ENCODE assay signal across 37 cellular contexts in the genomic region with DNA sequence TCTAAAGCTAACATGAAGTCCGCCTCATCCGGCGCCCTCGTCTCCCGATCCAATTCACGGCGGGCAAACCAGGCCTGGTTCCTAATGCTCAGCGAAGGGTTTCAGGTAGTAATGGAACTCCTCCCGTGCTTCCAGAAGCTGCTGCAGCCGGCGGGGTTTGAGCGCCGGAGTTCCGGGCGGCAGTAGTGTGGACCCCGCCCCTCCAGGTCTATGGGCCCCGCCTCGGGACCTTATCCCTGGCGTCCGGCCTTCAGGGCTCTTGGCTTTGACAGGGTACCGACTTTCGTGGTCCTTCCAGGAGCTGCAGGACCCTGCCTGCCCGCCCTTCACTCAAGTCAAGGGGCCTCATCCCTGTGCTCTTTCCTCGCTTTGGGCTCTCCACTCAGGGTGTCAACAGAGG.
"Had no signal": no experiment of that assay in that cellular context is flagged by ENCODE, and none has a peak within 500 bp of the region (broad histone marks: within the 10 kb centered on the region; RNA-seq: fewer than 3 reads in every experiment).

No MANE protein-coding gene starts in this region.

- H3K4me3 Mint-ChIP-seq: activated naive CD4-positive, alpha-beta T cell treated with anti-CD3 and anti-CD28 coated beads for 36 hours; activated naive CD4-positive, alpha-beta T cell treated with anti-CD3 and anti-CD28 coated beads, Interleukin-2, amount 10 ng/mL, durations not matched to agents 7 days and 5 days; activated naive CD4-positive, alpha-beta T cell treated with anti-CD3 and anti-CD28 coated beads, Interleukin-2, amount 50 U/mL, for 24 hours; activated naive CD8-positive, alpha-beta T cell; activated naive CD8-positive, alpha-beta T cell treated with anti-CD3 and anti-CD28 coated beads for 36 hours; activated naive CD8-positive, alpha-beta T cell treated with anti-CD3 and anti-CD28 coated beads, Interleukin-2, amount 10 ng/mL, durations not matched to agents 7 days and 5 days; activated naive CD8-positive, alpha-beta T cell treated with anti-CD3 and anti-CD28 coated beads, Interleukin-2, amount 50 U/mL, for 24 hours; activated T-cell treated with anti-CD3 and anti-CD28 coated beads, Interleukin-2, amount 50 U/mL, for 24 hours; activated T-cell treated with anti-CD3 and anti-CD28 coated beads, Interleukin-2, amount 50 U/mL, for 4 hours; activated T-cell treated with anti-CD3 and anti-CD28 coated beads, Interleukin-2, amount 50 U/mL, for 72 hours; activated T-helper 1 cell treated with anti-CD3 and anti-CD28 coated beads, Interleukin-12 subunit alpha, Interleukin-12 subunit beta, Interleukin-2, Interleukin-4 antibody, amounts not matched to agents 30 ng/mL and 10 ng/mL and 1 ng/mL, durations not matched to agents 14 hours and 24 hours and 36 hours; activated T-helper 17 cell treated with anti-CD3 and anti-CD28 coated beads, Interleukin-2, amount 50 U/mL, for 72 hours; brain; central memory CD8-positive, alpha-beta T cell had no signal

- H3K4me1 ChIP-seq: adrenal gland, ascending aorta, body of pancreas, breast epithelium had no signal

- H3K4me3 ChIP-seq: adrenal gland, ascending aorta, body of pancreas, breast epithelium, cardiac muscle cell had no signal

- H3K27me3 ChIP-seq: adrenal gland, ascending aorta, body of pancreas, brain microvascular endothelial cell had no signal

- H3K27ac Mint-ChIP-seq: activated naive CD4-positive, alpha-beta T cell treated with anti-CD3 and anti-CD28 coated beads for 36 hours; activated naive CD4-positive, alpha-beta T cell treated with anti-CD3 and anti-CD28 coated beads, Interleukin-2, amount 10 ng/mL, durations not matched to agents 7 days and 5 days; activated naive CD4-positive, alpha-beta T cell treated with anti-CD3 and anti-CD28 coated beads, Interleukin-2, amount 50 U/mL, for 24 hours; activated naive CD4-positive, alpha-beta T cell treated with anti-CD3 and anti-CD28 coated beads, Interleukin-2, amount 50 U/mL, for 72 hours; activated naive CD8-positive, alpha-beta T cell; activated naive CD8-positive, alpha-beta T cell treated with anti-CD3 and anti-CD28 coated beads for 36 hours; activated naive CD8-positive, alpha-beta T cell treated with anti-CD3 and anti-CD28 coated beads, Interleukin-2, amount 10 ng/mL, durations not matched to agents 7 days and 5 days; activated naive CD8-positive, alpha-beta T cell treated with anti-CD3 and anti-CD28 coated beads, Interleukin-2, amount 50 U/mL, for 24 hours; activated T-cell treated with anti-CD3 and anti-CD28 coated beads, Interleukin-2, amount 50 U/mL, for 24 hours; activated T-cell treated with anti-CD3 and anti-CD28 coated beads, Interleukin-2, amount 50 U/mL, for 72 hours; activated T-helper 1 cell treated with anti-CD3 and anti-CD28 coated beads, Interleukin-12 subunit alpha, Interleukin-12 subunit beta, Interleukin-2, Interleukin-4 antibody, amounts not matched to agents 30 ng/mL and 10 ng/mL and 1 ng/mL, durations not matched to agents 14 hours and 24 hours and 36 hours; activated T-helper 17 cell treated with anti-CD3 and anti-CD28 coated beads, Interleukin-2, amount 50 U/mL, for 72 hours; activated T-helper 2 cell treated with anti-CD3 and anti-CD28 coated beads, Interferon-gamma antibody, Interleukin-2, Interleukin-4, amounts not matched to agents 10 μg/mL and 5 μg/mL and 100 μg/mL, durations not matched to agents 14 hours and 24 hours and 36 hours; brain had no signal

- DNase-seq: activated effector memory CD4-positive, alpha-beta T cell treated with anti-CD3 and anti-CD28 coated beads, Interleukin-2, amount 50 U/mL, for 16 hours; activated effector memory CD4-positive, alpha-beta T cell treated with Interleukin-2 at 50 U/mL for 16 hours; activated gamma-delta T cell; activated gamma-delta T cell treated with Interleukin-2 at 50 U/mL for 16 hours; activated naive CD4-positive, alpha-beta T cell; activated naive CD4-positive, alpha-beta T cell treated with anti-CD3 and anti-CD28 coated beads for 36 hours; activated naive CD4-positive, alpha-beta T cell treated with anti-CD3 and anti-CD28 coated beads, Interleukin-2, amount 10 ng/mL, durations not matched to agents 7 days and 5 days; activated naive CD4-positive, alpha-beta T cell treated with anti-CD3 and anti-CD28 coated beads, Interleukin-2, amount 50 U/mL, for 16 hours; activated naive CD4-positive, alpha-beta T cell treated with Interleukin-2 at 50 U/mL for 16 hours; activated naive CD8-positive, alpha-beta T cell treated with anti-CD3 and anti-CD28 coated beads for 36 hours; activated naive CD8-positive, alpha-beta T cell treated with anti-CD3 and anti-CD28 coated beads, Interleukin-2, amount 10 ng/mL, durations not matched to agents 7 days and 5 days; activated naive CD8-positive, alpha-beta T cell treated with anti-CD3 and anti-CD28 coated beads, Interleukin-2, amount 50 U/mL, for 24 hours; activated T-cell treated with anti-CD3 and anti-CD28 coated beads, Interleukin-2, amount 50 U/mL, for 24 hours; activated T-cell treated with anti-CD3 and anti-CD28 coated beads, Interleukin-2, amount 50 U/mL, for 4 hours; activated T-cell treated with anti-CD3 and anti-CD28 coated beads, Interleukin-2, amount 50 U/mL, for 48 hours; activated T-cell treated with anti-CD3 and anti-CD28 coated beads, Interleukin-2, amount 50 U/mL, for 72 hours; adrenal gland; amniotic stem cell; amygdala; anterior cingulate cortex; aorta; body of pancreas; brain microvascular endothelial cell; caudate nucleus; central memory CD4-positive, alpha-beta T cell; cerebellar nuclear complex had no signal

- H3K27ac ChIP-seq: adrenal gland, ascending aorta, body of pancreas, brain microvascular endothelial cell, breast epithelium, cardiac muscle cell had no signal

- ATAC-seq: activated naive CD4-positive, alpha-beta T cell treated with anti-CD3 and anti-CD28 coated beads, Interleukin-2, amount 50 U/mL, for 72 hours; activated naive CD8-positive, alpha-beta T cell treated with anti-CD3 and anti-CD28 coated beads, Interleukin-2, amount 50 U/mL, for 24 hours; activated T-cell treated with anti-CD3 and anti-CD28 coated beads, Interleukin-2, amount 50 U/mL, for 4 hours; activated T-cell treated with anti-CD3 and anti-CD28 coated beads, Interleukin-2, amount 50 U/mL, for 72 hours; activated T-helper 17 cell treated with anti-CD3 and anti-CD28 coated beads, Interleukin-2, amount 50 U/mL, for 72 hours; body of pancreas had no signal

- H3K36me3 Mint-ChIP-seq: activated naive CD4-positive, alpha-beta T cell treated with anti-CD3 and anti-CD28 coated beads, Interleukin-2, amount 10 ng/mL, durations not matched to agents 7 days and 5 days; activated naive CD8-positive, alpha-beta T cell treated with anti-CD3 and anti-CD28 coated beads, Interleukin-2, amount 10 ng/mL, durations not matched to agents 7 days and 5 days; brain had no signal

- H3K9me3 Mint-ChIP-seq: activated naive CD4-positive, alpha-beta T cell treated with anti-CD3 and anti-CD28 coated beads, Interleukin-2, amount 10 ng/mL, durations not matched to agents 7 days and 5 days; activated naive CD8-positive, alpha-beta T cell treated with anti-CD3 and anti-CD28 coated beads, Interleukin-2, amount 10 ng/mL, durations not matched to agents 7 days and 5 days; activated T-helper 1 cell treated with anti-CD3 and anti-CD28 coated beads, Interleukin-12 subunit alpha, Interleukin-12 subunit beta, Interleukin-2, Interleukin-4 antibody, amounts not matched to agents 30 ng/mL and 10 ng/mL and 1 ng/mL, durations not matched to agents 14 hours and 24 hours and 36 hours; activated T-helper 2 cell treated with anti-CD3 and anti-CD28 coated beads, Interferon-gamma antibody, Interleukin-2, Interleukin-4, amounts not matched to agents 10 μg/mL and 5 μg/mL and 100 μg/mL, durations not matched to agents 14 hours and 24 hours and 36 hours had no signal

- H3K4me1 Mint-ChIP-seq: activated naive CD4-positive, alpha-beta T cell treated with anti-CD3 and anti-CD28 coated beads, Interleukin-2, amount 10 ng/mL, durations not matched to agents 7 days and 5 days; activated naive CD4-positive, alpha-beta T cell treated with anti-CD3 and anti-CD28 coated beads, Interleukin-2, amount 50 U/mL, for 24 hours; activated naive CD8-positive, alpha-beta T cell treated with anti-CD3 and anti-CD28 coated beads for 36 hours; activated naive CD8-positive, alpha-beta T cell treated with anti-CD3 and anti-CD28 coated beads, Interleukin-2, amount 10 ng/mL, durations not matched to agents 7 days and 5 days; activated naive CD8-positive, alpha-beta T cell treated with anti-CD3 and anti-CD28 coated beads, Interleukin-2, amount 50 U/mL, for 24 hours; activated T-helper 17 cell treated with anti-CD3 and anti-CD28 coated beads, Interleukin-2, amount 50 U/mL, for 72 hours; brain; central memory CD8-positive, alpha-beta T cell had no signal

- H3K36me3 ChIP-seq: adrenal gland, ascending aorta, brain microvascular endothelial cell, breast epithelium, cardiac muscle cell had no signal
